ENCODE assay signal across 8 cellular contexts in genomic region chrX:118226060-118226428, GRCh38.
DNase-seq lines count a peak whose midpoint lies in the region; ATAC-seq, FAIRE-seq and TF ChIP-seq lines count a peak whose summit lies in the region.

No MANE protein-coding gene starts in this region.

- ATAC-seq in GM18870 (IDR thresholded peaks at IDR 0.05; ENCODE audit: unreplicated experiment) (peak; percentile 89), HG03175 (IDR thresholded peaks at IDR 0.05; ENCODE audit: unreplicated experiment) (peak; percentile 64)

- DNase-seq in AG10803 (ENCODE audit: low read depth) (no peak), RKO (ENCODE audit: low spot score) (peak; percentile 21), germinal center (ENCODE audit: low spot score) (peak; percentile 5), HCEC 1CT (no peak), frontal cortex (ENCODE audit: low spot score in 2 of 2) (no peak)
- DNase-seq in stimulated activated CD4-positive, alpha-beta T cell treated with anti-CD3 and anti-CD28 coated beads, Interleukin-15, amount 100 ng/mL, for 24 hours: no peak

- FAIRE-seq in frontal cortex (lab: Jason Lieb, UNC): no peak

- no peak overlapping the region for H3K4me3 ChIP-seq in AG10803 (ENCODE audit: low read length)

- TF ChIP-seq CTCF in AG10803 (conservative IDR thresholded peaks at IDR 0.05; ENCODE audit: low read length): peak; percentile 28; the same call in 1 of the 2 replicates

Comparison
In these comparisons a context has a peak if more than half of its experiments do, and no peak if none do; other contexts are left out.
1. DNase-seq: peak in RKO (single experiment) and germinal center (single experiment); none in AG10803 (single experiment), HCEC 1CT (single experiment), frontal cortex (0 of 2) and stimulated activated CD4-positive, alpha-beta T cell treated with anti-CD3 and anti-CD28 coated beads, Interleukin-15, amount 100 ng/mL, for 24 hours (single experiment).